Comparison of ENCODE assay signal across 9 cellular contexts in the genomic region with DNA sequence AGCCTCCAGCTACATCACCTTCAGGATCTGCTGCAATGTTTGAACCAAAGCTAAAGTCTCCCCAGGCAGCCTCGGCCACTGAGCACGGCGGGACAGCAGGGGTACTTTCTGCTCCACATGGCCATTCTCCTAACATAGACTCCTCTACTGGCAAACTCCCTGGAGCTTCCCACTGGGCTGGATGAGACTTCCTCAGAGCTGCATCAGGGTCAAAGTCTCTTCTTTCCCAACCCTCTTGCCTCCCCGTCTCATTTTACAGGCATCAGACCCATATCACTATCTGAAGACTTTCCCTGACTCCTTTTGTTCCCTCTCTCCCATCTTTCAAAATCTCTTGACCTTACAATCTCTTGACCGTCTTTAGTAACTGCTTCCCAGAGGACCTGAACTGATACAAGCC. TPM values are rescaled to one million over a fixed set of nuclear protein-coding genes. Genes with fewer than 3 reads are reported as not detected.
"Had no signal": no experiment of that assay in that cellular context is flagged by ENCODE, and none has a peak within 500 bp of the region (broad histone marks: within the 10 kb centered on the region; RNA-seq: fewer than 3 reads in every experiment).

No MANE protein-coding gene starts in this region.

- FAIRE-seq: H1, H54, HepG2 had no signal

- H3K4me3 ChIP-seq: GM23338 had no signal

- DNase-seq: H9, HCEC 1CT, KBM-7 had no signal

- H3K27ac ChIP-seq: HL-60 had no signal

- ATAC-seq: GM23338, HepG2 had no signal

- H2AFZ ChIP-seq: GM23338 had no signal

- H3K4me2 ChIP-seq: GM23338 had no signal

RNA-seq across cellular contexts. Expression of a gene that starts 42.2 kb away (rescaled TPM):
- polyA plus RNA-seq: IgD-negative memory B cell had no signal
